Comparison of ENCODE assay signal across 2 cellular contexts in the genomic region with DNA sequence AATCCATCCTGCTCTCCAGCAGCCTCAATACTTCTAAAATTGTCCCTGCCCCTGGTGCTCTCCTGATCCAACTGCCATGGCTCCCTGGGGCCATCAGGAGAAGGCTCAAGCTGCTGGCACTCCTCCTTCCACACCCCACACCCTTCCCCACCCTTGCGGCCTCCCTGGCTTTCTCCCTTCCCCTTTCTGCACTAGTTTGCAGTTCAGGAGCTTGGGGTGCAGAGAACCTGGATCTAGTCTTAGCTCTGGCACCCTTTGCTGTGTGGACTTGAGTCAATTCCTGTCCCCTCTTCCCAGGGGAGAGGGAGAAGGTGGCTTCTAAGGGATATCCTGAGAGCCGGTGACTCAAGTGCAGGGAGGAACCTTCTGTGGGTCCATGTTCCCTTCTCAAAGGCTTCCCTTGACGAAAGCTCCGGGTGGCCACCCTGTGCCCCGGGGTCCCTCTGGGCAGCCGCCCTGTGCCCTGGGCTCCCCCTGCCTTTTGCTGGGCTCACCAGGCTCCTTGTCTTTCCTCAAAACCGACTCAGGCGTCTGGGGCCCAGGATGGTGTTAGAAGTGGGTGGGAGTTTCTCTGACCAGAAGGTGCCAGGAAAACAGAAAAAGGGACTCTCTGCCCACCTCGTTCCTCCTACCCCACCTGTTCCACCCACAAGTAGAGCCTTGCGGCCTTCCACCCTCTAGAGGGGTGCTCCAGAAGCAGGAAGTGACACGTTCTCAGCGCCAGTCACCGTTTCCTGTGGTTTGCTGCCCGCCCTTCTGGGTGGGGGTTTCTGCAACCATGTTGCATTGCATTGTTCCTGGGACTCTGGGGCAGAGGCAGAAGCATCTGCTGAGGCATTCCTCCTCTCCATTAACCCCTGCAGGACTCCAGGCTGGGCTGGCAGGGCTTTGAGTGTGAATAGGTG.
TF ChIP-seq lines count a peak whose summit lies in the region.

No MANE protein-coding gene starts in this region.

TF ChIP-seq in SK-N-SH, 30 proteins besides CTCF, POLR2A, EP300 and RAD21 (continued from another document):
- no peak for TF ChIP-seq POLR2AphosphoS5 (IDR thresholded peaks at IDR 0.05; ENCODE audit: low read depth, low read length)
- peak; percentile 62 for TF ChIP-seq GABPA (IDR thresholded peaks at IDR 0.05; ENCODE audit: low read depth)
- TF ChIP-seq, protein P1, sequence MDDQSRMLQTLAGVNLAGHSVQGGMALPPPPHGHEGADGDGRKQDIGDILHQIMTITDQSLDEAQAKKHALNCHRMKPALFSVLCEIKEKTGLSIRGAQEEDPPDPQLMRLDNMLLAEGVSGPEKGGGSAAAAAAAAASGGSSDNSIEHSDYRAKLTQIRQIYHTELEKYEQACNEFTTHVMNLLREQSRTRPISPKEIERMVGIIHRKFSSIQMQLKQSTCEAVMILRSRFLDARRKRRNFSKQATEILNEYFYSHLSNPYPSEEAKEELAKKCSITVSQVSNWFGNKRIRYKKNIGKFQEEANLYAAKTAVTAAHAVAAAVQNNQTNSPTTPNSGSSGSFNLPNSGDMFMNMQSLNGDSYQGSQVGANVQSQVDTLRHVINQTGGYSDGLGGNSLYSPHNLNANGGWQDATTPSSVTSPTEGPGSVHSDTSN (IDR thresholded peaks at IDR 0.05): no peak
- no peak for TF ChIP-seq SMC3 (IDR thresholded peaks at IDR 0.05; ENCODE audit: low read depth, low read length)
- no peak for TF ChIP-seq EZH2phosphoT487 (IDR thresholded peaks at IDR 0.05; ENCODE audit: borderline replicate concordance, low read depth)
- TF ChIP-seq TAF1 (IDR thresholded peaks at IDR 0.05; ENCODE audit: borderline replicate concordance, low read depth, low read length): peak; percentile 26; the same call in 1 of the 2 replicates
- no peak for TF ChIP-seq RXRA (IDR thresholded peaks at IDR 0.05; ENCODE audit: borderline replicate concordance, low read depth)
- peak; percentile 67 for TF ChIP-seq TCF12 (IDR thresholded peaks at IDR 0.05)
- TF ChIP-seq NFIC (IDR thresholded peaks at IDR 0.05; ENCODE audit: borderline replicate concordance): peak; percentile 14; the same call in 1 of the 2 replicates
- peak; percentile 56; the same call in 1 of the 2 replicates for TF ChIP-seq ELF1 (IDR thresholded peaks at IDR 0.05)

TF ChIP-seq in SK-N-SH treated with all-trans-retinoic acid at 6 μM for 48 hours, 23 proteins besides CTCF, POLR2A, EP300 and RAD21 (continued from another document):
- TF ChIP-seq, protein P2, sequence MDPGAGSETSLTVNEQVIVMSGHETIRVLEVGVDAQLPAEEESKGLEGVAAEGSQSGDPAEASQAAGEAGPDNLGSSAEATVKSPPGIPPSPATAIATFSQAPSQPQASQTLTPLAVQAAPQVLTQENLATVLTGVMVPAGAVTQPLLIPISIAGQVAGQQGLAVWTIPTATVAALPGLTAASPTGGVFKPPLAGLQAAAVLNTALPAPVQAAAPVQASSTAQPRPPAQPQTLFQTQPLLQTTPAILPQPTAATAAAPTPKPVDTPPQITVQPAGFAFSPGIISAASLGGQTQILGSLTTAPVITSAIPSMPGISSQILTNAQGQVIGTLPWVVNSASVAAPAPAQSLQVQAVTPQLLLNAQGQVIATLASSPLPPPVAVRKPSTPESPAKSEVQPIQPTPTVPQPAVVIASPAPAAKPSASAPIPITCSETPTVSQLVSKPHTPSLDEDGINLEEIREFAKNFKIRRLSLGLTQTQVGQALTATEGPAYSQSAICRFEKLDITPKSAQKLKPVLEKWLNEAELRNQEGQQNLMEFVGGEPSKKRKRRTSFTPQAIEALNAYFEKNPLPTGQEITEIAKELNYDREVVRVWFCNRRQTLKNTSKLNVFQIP (CRISPR knock-in tag; IDR thresholded peaks at IDR 0.05; ENCODE audit: borderline replicate concordance, low read depth): no peak
- no peak for TF ChIP-seq RARB (CRISPR knock-in tag; IDR thresholded peaks at IDR 0.05)
- no peak for TF ChIP-seq TOX (CRISPR knock-in tag; IDR thresholded peaks at IDR 0.05; ENCODE audit: borderline replicate concordance)
- TF ChIP-seq ZFP30 (CRISPR knock-in tag; IDR thresholded peaks at IDR 0.05): no peak
- no peak for TF ChIP-seq ZNF8 (CRISPR knock-in tag; IDR thresholded peaks at IDR 0.05)
- TF ChIP-seq, protein P3, sequence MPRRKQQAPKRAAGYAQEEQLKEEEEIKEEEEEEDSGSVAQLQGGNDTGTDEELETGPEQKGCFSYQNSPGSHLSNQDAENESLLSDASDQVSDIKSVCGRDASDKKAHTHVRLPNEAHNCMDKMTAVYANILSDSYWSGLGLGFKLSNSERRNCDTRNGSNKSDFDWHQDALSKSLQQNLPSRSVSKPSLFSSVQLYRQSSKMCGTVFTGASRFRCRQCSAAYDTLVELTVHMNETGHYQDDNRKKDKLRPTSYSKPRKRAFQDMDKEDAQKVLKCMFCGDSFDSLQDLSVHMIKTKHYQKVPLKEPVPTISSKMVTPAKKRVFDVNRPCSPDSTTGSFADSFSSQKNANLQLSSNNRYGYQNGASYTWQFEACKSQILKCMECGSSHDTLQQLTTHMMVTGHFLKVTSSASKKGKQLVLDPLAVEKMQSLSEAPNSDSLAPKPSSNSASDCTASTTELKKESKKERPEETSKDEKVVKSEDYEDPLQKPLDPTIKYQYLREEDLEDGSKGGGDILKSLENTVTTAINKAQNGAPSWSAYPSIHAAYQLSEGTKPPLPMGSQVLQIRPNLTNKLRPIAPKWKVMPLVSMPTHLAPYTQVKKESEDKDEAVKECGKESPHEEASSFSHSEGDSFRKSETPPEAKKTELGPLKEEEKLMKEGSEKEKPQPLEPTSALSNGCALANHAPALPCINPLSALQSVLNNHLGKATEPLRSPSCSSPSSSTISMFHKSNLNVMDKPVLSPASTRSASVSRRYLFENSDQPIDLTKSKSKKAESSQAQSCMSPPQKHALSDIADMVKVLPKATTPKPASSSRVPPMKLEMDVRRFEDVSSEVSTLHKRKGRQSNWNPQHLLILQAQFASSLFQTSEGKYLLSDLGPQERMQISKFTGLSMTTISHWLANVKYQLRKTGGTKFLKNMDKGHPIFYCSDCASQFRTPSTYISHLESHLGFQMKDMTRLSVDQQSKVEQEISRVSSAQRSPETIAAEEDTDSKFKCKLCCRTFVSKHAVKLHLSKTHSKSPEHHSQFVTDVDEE (CRISPR knock-in tag; IDR thresholded peaks at IDR 0.05): no peak
- TF ChIP-seq ISL1 (CRISPR knock-in tag; IDR thresholded peaks at IDR 0.05): no peak
- no peak for TF ChIP-seq TCF4 (CRISPR knock-in tag; IDR thresholded peaks at IDR 0.05; ENCODE audit: borderline replicate concordance)
- TF ChIP-seq SNAI2 (CRISPR knock-in tag; IDR thresholded peaks at IDR 0.05): no peak
- no peak for TF ChIP-seq ESRRG (CRISPR knock-in tag; IDR thresholded peaks at IDR 0.05)
- no peak for TF ChIP-seq PPARA (CRISPR knock-in tag; IDR thresholded peaks at IDR 0.05; ENCODE audit: borderline replicate concordance)
- TF ChIP-seq, protein P4, sequence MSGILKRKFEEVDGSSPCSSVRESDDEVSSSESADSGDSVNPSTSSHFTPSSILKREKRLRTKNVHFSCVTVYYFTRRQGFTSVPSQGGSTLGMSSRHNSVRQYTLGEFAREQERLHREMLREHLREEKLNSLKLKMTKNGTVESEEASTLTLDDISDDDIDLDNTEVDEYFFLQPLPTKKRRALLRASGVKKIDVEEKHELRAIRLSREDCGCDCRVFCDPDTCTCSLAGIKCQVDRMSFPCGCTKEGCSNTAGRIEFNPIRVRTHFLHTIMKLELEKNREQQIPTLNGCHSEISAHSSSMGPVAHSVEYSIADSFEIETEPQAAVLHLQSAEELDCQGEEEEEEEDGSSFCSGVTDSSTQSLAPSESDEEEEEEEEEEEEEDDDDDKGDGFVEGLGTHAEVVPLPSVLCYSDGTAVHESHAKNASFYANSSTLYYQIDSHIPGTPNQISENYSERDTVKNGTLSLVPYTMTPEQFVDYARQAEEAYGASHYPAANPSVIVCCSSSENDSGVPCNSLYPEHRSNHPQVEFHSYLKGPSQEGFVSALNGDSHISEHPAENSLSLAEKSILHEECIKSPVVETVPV (CRISPR knock-in tag; IDR thresholded peaks at IDR 0.05): no peak
- TF ChIP-seq, protein P5, sequence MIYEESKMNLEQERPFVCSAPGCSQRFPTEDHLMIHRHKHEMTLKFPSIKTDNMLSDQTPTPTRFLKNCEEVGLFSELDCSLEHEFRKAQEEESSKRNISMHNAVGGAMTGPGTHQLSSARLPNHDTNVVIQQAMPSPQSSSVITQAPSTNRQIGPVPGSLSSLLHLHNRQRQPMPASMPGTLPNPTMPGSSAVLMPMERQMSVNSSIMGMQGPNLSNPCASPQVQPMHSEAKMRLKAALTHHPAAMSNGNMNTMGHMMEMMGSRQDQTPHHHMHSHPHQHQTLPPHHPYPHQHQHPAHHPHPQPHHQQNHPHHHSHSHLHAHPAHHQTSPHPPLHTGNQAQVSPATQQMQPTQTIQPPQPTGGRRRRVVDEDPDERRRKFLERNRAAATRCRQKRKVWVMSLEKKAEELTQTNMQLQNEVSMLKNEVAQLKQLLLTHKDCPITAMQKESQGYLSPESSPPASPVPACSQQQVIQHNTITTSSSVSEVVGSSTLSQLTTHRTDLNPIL (CRISPR knock-in tag; IDR thresholded peaks at IDR 0.05; ENCODE audit: low read depth): no peak
- no peak for TF ChIP-seq BACH2 (CRISPR knock-in tag; IDR thresholded peaks at IDR 0.05; ENCODE audit: borderline replicate concordance)
